ENCODE assay signal across 8 cellular contexts in the genomic region with DNA sequence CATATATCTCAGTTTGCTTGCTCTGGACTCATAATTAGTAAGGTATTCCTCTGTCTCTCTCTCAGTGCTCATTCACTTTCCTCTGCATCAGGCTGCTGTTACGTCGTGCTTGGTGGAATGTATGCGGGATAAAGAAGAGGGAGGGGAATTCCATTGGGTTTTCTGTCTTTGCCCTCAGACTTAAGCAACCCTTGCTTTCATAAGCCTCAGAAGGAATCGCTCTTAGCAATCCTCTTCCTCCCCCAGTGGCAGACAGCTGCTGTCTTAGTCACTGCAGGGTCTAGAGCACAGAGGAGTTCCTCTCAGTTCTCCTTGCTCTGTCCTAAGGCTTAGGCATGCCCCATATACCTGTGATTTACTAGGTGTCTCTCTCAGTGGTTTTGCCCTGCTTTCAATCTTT. TPM values are rescaled to one million over a fixed set of nuclear protein-coding genes. Genes with fewer than 3 reads are reported as not detected.
DNase-seq lines count a peak whose midpoint lies in the region; ATAC-seq and TF ChIP-seq lines count a peak whose summit lies in the region.

No MANE protein-coding gene starts in this region.

- DNase-seq in EH (ENCODE audit: low read depth): peak; percentile 89
- peak; percentile 40 for DNase-seq in GM20000 (ENCODE audit: low spot score)
- peak; percentile 91 for DNase-seq in fibroblast of pulmonary artery (ENCODE audit: low read depth)
- DNase-seq in activated T-helper 1 cell treated with anti-CD3 and anti-CD28 coated beads, Interleukin-12 subunit alpha, Interleukin-12 subunit beta, Interleukin-2, Interleukin-4 antibody, amounts not matched to agents 30 ng/mL and 10 ng/mL and 1 ng/mL, durations not matched to agents 14 hours and 24 hours and 36 hours (ENCODE audit: low spot score): no peak
- no peak for DNase-seq in posterior vena cava (ENCODE audit: low spot score)
- no peak for DNase-seq in COLO668 (lab: John Stamatoyannopoulos, UW; ENCODE audit: unreplicated experiment)
- no peak for DNase-seq in SHP77 (lab: John Stamatoyannopoulos, UW)

- intact Hi-C loops in activated T-helper 1 cell treated with anti-CD3 and anti-CD28 coated beads, Interleukin-12 subunit alpha, Interleukin-12 subunit beta, Interleukin-2, Interleukin-4 antibody, amounts not matched to agents 30 ng/mL and 10 ng/mL and 1 ng/mL, durations not matched to agents 14 hours and 24 hours and 36 hours (cut with micrococcal nuclease): no loop called here
- intact Hi-C loops in posterior vena cava (cut with DNase I): no loop called here

- H3K27me3 Mint-ChIP-seq in activated T-helper 1 cell treated with anti-CD3 and anti-CD28 coated beads, Interleukin-12 subunit alpha, Interleukin-12 subunit beta, Interleukin-2, Interleukin-4 antibody, amounts not matched to agents 30 ng/mL and 10 ng/mL and 1 ng/mL, durations not matched to agents 14 hours and 24 hours and 36 hours (ENCODE audit: insufficient read depth): no peaks in the 10 kb centered on the region

- no peak overlapping the region for H3K27ac Mint-ChIP-seq in activated T-helper 1 cell treated with anti-CD3 and anti-CD28 coated beads, Interleukin-12 subunit alpha, Interleukin-12 subunit beta, Interleukin-2, Interleukin-4 antibody, amounts not matched to agents 30 ng/mL and 10 ng/mL and 1 ng/mL, durations not matched to agents 14 hours and 24 hours and 36 hours

- no peaks in the 10 kb centered on the region for H3K36me3 Mint-ChIP-seq in activated T-helper 1 cell treated with anti-CD3 and anti-CD28 coated beads, Interleukin-12 subunit alpha, Interleukin-12 subunit beta, Interleukin-2, Interleukin-4 antibody, amounts not matched to agents 30 ng/mL and 10 ng/mL and 1 ng/mL, durations not matched to agents 14 hours and 24 hours and 36 hours (ENCODE audit: low read depth)

- ATAC-seq in HG03442 (IDR thresholded peaks at IDR 0.05; ENCODE audit: unreplicated experiment): peak; percentile 98

- H3K9me3 Mint-ChIP-seq in activated T-helper 1 cell treated with anti-CD3 and anti-CD28 coated beads, Interleukin-12 subunit alpha, Interleukin-12 subunit beta, Interleukin-2, Interleukin-4 antibody, amounts not matched to agents 30 ng/mL and 10 ng/mL and 1 ng/mL, durations not matched to agents 14 hours and 24 hours and 36 hours: no peaks in the 10 kb centered on the region

- no peak for TF ChIP-seq CTCF in GM20000 (IDR thresholded peaks at IDR 0.05; ENCODE audit: extremely low read depth, missing control alignments)
- peak; percentile 32 for TF ChIP-seq CTCF in fibroblast of pulmonary artery (IDR thresholded peaks at IDR 0.05; ENCODE audit: low read length, missing control alignments)

- no peak overlapping the region for H3K4me3 ChIP-seq in fibroblast of pulmonary artery (replicated peaks; ENCODE audit: low read depth, low read length)

- no peak overlapping the region for H3K4me3 Mint-ChIP-seq in activated T-helper 1 cell treated with anti-CD3 and anti-CD28 coated beads, Interleukin-12 subunit alpha, Interleukin-12 subunit beta, Interleukin-2, Interleukin-4 antibody, amounts not matched to agents 30 ng/mL and 10 ng/mL and 1 ng/mL, durations not matched to agents 14 hours and 24 hours and 36 hours

- no peaks in the 10 kb centered on the region for H3K4me1 Mint-ChIP-seq in activated T-helper 1 cell treated with anti-CD3 and anti-CD28 coated beads, Interleukin-12 subunit alpha, Interleukin-12 subunit beta, Interleukin-2, Interleukin-4 antibody, amounts not matched to agents 30 ng/mL and 10 ng/mL and 1 ng/mL, durations not matched to agents 14 hours and 24 hours and 36 hours (ENCODE audit: low read depth)

RNA-seq across cellular contexts. Expression of gene NTMT2, which starts 19.1 kb away (rescaled TPM):
- total RNA-seq in activated T-helper 1 cell treated with anti-CD3 and anti-CD28 coated beads, Interleukin-12 subunit alpha, Interleukin-12 subunit beta, Interleukin-2, Interleukin-4 antibody, amounts not matched to agents 30 ng/mL and 10 ng/mL and 1 ng/mL, durations not matched to agents 14 hours and 24 hours and 36 hours: not detected in 2 replicates
- not detected for total RNA-seq in posterior vena cava

RNA-seq across cellular contexts. Expression of gene KIFAP3, which starts 52.2 kb away (rescaled TPM):
- total RNA-seq in activated T-helper 1 cell treated with anti-CD3 and anti-CD28 coated beads, Interleukin-12 subunit alpha, Interleukin-12 subunit beta, Interleukin-2, Interleukin-4 antibody, amounts not matched to agents 30 ng/mL and 10 ng/mL and 1 ng/mL, durations not matched to agents 14 hours and 24 hours and 36 hours: 12.9 and 13.5 TPM in 2 replicates
- 10 to 100 TPM; 27.7 to 31.4 TPM for total RNA-seq in posterior vena cava

Comparison
In these comparisons a context has a peak if more than half of its experiments do, and no peak if none do; other contexts are left out.
1. DNase-seq: peak in EH (single experiment), GM20000 (single experiment) and fibroblast of pulmonary artery (single experiment); none in activated T-helper 1 cell treated with anti-CD3 and anti-CD28 coated beads, Interleukin-12 subunit alpha, Interleukin-12 subunit beta, Interleukin-2, Interleukin-4 antibody, amounts not matched to agents 30 ng/mL and 10 ng/mL and 1 ng/mL, durations not matched to agents 14 hours and 24 hours and 36 hours (single experiment), posterior vena cava (single experiment), COLO668 (single experiment) and SHP77 (0 of 2).